Comparison of ENCODE assay signal across 9 cellular contexts in the genomic region with DNA sequence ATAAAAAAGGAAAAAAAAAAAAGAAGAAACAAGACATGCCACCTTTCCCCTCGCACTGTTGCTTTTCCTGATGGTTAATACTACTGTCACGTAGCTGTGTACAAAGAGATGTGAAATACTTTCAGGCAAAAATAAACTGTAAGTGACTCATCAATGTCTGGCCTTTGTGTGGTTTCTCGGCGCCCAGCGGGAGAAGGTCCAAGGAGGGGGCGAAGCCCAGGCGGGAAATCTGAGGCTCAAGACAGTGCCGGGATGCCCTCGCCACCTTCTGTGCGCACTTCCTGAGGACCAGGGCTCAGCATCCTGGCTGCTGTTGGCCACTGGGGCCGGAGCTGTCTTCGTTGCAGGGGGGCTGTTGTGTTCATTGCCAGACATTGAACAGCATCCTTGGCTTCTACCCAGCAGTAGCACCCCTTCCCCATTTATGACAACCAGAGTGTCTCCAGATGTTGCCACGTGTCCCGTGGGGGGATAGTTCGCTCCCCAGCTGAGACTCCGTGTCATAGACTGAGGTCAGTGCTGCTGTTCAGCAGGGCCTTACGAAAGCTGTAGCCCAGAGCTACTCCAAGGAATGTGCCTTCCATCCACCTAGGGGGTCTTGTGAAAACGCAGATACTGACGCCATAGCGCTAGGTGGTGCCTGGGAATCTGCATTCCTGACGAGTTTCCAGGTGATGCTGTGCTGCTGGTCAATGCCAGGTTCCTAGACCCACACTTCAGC.
DNase-seq lines count a peak whose midpoint lies in the region; ATAC-seq and TF ChIP-seq lines count a peak whose summit lies in the region.
"Had no signal": no experiment of that assay in that cellular context is flagged by ENCODE, and none has a peak within 500 bp of the region (broad histone marks: within the 10 kb centered on the region; RNA-seq: fewer than 3 reads in every experiment).

No MANE protein-coding gene starts in this region.

- H3K79me2 ChIP-seq in neural progenitor cell (ENCODE audit: low read depth): no peaks in the 10 kb centered on the region

- H3K27me3 ChIP-seq in colonic mucosa (no peaks in the 10 kb centered on the region), neural progenitor cell (no peaks in the 10 kb centered on the region)

- H3K27me3 Mint-ChIP-seq in neural progenitor cell (ENCODE audit: insufficient read depth, low read depth): peaks cover 8% of the 10 kb centered on the region
- H3K27me3 Mint-ChIP-seq: activated B cell treated with CpG ODN at 0.5 μM for 24 hours had no signal

- TF ChIP-seq CTCF in NB4 (IDR thresholded peaks at IDR 0.05; ENCODE audit: low read depth, low read length) (no peak), colonic mucosa (IDR thresholded peaks at IDR 0.05) (no peak), neural progenitor cell (IDR thresholded peaks at IDR 0.05) (no peak)

- peak overlapping the region; percentile 70 for H3K4me3 Mint-ChIP-seq in neural progenitor cell
- H3K4me3 Mint-ChIP-seq: activated B cell treated with CpG ODN at 0.5 μM for 24 hours had no signal

- no peaks in the 10 kb centered on the region for H3K9me3 ChIP-seq in colonic mucosa
- H3K9me3 ChIP-seq in neural progenitor cell (ENCODE audit: low read depth): no peaks in the 10 kb centered on the region

- H3F3A ChIP-seq in neural progenitor cell (ENCODE audit: low read depth): peaks cover 36% of the 10 kb centered on the region

- peaks cover 11% of the 10 kb centered on the region for H3K36me3 Mint-ChIP-seq in neural progenitor cell

- TF ChIP-seq POLR2A in NB4 (IDR thresholded peaks at IDR 0.05; ENCODE audit: extremely low read depth, insufficient read length): no peak

- H2AFZ ChIP-seq in neural progenitor cell (replicated peaks): no peak overlapping the region

- DNase-seq in COLO829 (ENCODE audit: low spot score) (peak; percentile 77), NB4 (ENCODE audit: low read depth) (peak; percentile 89), colonic mucosa (no peak), neural progenitor cell (ENCODE audit: low spot score) (peak; percentile 57), superior temporal gyrus (ENCODE audit: extremely low spot score) (no peak), activated gamma-delta T cell (lab: John Stamatoyannopoulos, UW) (no peak)
- no peak for DNase-seq in activated CD4-positive, alpha-beta T cell treated with anti-CD3 and anti-CD28 coated beads, Interleukin-2, amount 50 U/mL, for 1 hour
- DNase-seq: activated B cell treated with CpG ODN at 0.5 μM for 24 hours had no signal

- no peaks in the 10 kb centered on the region for H4K20me1 ChIP-seq in neural progenitor cell (ENCODE audit: low read depth)

- no peaks in the 10 kb centered on the region for H3K36me3 ChIP-seq in colonic mucosa
- no peaks in the 10 kb centered on the region for H3K36me3 ChIP-seq in neural progenitor cell

- H3K27ac ChIP-seq in colonic mucosa (peak overlapping the region; percentile 34), neural progenitor cell (no peak overlapping the region)

- intact Hi-C loops in colonic mucosa (cut with DNase I): no loop called here

- no peaks in the 10 kb centered on the region for H3K9me3 Mint-ChIP-seq in neural progenitor cell
- H3K9me3 Mint-ChIP-seq: activated B cell treated with CpG ODN at 0.5 μM for 24 hours had no signal

- H3K9ac ChIP-seq in colonic mucosa (ENCODE audit: low read depth in 2 of 2, low read length in 2 of 2) (no peak overlapping the region), neural progenitor cell (no peak overlapping the region)

- ATAC-seq in HG03135 (IDR thresholded peaks at IDR 0.05; ENCODE audit: unreplicated experiment): no peak

- peaks cover 66% of the 10 kb centered on the region for H3K4me1 Mint-ChIP-seq in neural progenitor cell

- H3K4me2 ChIP-seq in neural progenitor cell: peak overlapping the region; percentile 6

- H3K27ac Mint-ChIP-seq in neural progenitor cell: peak overlapping the region; percentile 48

- no peak overlapping the region for H3K4me3 ChIP-seq in NB4 (ENCODE audit: low read depth, low read length)
- no peak overlapping the region for H3K4me3 ChIP-seq in colonic mucosa
- no peak overlapping the region for H3K4me3 ChIP-seq in neural progenitor cell

- H3K4me1 ChIP-seq in colonic mucosa (peaks cover 17% of the 10 kb centered on the region), neural progenitor cell (peaks cover 25% of the 10 kb centered on the region)

Comparison
In these comparisons a context has a peak if more than half of its experiments do, and no peak if none do; other contexts are left out.
1. DNase-seq: peak in COLO829 (single experiment), NB4 (single experiment) and neural progenitor cell (single experiment); none in colonic mucosa (single experiment), activated CD4-positive, alpha-beta T cell treated with anti-CD3 and anti-CD28 coated beads, Interleukin-2, amount 50 U/mL, for 1 hour (single experiment), superior temporal gyrus (single experiment) and activated gamma-delta T cell (single experiment).